Comparison of ENCODE assay signal across 1 cellular context in the genomic region with DNA sequence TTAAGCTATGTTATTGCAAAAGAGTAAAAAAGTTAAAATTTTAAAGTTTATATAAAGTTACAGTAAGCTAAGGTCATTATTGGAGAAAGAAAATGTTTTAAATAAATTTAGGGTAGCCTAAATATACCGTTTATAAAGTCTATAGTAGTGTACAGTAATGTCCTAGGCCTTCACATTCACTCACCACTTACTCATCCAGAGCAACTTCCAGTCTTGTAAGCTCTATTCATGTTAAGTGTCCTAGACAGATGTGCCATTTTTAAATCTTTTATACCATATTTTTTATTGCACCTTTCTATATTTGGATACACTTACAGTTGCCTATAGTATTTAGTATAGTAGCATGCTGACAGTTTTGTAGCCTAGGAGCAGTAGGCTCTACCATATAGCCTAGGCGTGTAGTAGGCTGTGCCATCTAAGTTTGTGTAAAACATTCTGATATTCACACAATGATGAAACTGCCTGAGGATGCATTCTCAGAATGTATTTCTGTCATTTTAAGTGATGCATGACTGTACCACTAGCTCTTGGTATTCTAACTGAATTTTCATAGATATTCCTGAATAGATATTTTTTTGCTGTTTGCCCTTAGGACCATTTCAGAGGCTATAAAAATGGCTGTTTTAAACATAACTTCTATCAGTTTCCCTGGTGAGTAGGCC.
TF ChIP-seq lines count a peak whose summit lies in the region.

No MANE protein-coding gene starts in this region.

TF ChIP-seq in IMR-90, 13 proteins besides CTCF, POLR2A, EP300 and RAD21:
- TF ChIP-seq MAFK (IDR thresholded peaks at IDR 0.05; ENCODE audit: low read depth, low read length) (no peak), MAZ (IDR thresholded peaks at IDR 0.05; ENCODE audit: borderline replicate concordance, low read depth, low read length) (no peak), NFE2L2 (IDR thresholded peaks at IDR 0.05; ENCODE audit: low read depth, low read length) (no peak), RCOR1 (IDR thresholded peaks at IDR 0.05; ENCODE audit: insufficient replicate concordance, low read length) (no peak), FOS (IDR thresholded peaks at IDR 0.05; ENCODE audit: low read depth, low read length) (no peak), RFX5 (IDR thresholded peaks at IDR 0.05; ENCODE audit: low read depth, low read length) (no peak), MXI1 (IDR thresholded peaks at IDR 0.05; ENCODE audit: borderline replicate concordance, low read depth, low read length) (no peak), SMC3 (IDR thresholded peaks at IDR 0.05; ENCODE audit: low read depth, low read length) (no peak)
- TF ChIP-seq, protein P1, sequence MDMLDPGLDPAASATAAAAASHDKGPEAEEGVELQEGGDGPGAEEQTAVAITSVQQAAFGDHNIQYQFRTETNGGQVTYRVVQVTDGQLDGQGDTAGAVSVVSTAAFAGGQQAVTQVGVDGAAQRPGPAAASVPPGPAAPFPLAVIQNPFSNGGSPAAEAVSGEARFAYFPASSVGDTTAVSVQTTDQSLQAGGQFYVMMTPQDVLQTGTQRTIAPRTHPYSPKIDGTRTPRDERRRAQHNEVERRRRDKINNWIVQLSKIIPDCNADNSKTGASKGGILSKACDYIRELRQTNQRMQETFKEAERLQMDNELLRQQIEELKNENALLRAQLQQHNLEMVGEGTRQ (IDR thresholded peaks at IDR 0.05; ENCODE audit: low read depth, low read length): no peak
